10 cellular contexts compared by ENCODE assay signal in the genomic region with DNA sequence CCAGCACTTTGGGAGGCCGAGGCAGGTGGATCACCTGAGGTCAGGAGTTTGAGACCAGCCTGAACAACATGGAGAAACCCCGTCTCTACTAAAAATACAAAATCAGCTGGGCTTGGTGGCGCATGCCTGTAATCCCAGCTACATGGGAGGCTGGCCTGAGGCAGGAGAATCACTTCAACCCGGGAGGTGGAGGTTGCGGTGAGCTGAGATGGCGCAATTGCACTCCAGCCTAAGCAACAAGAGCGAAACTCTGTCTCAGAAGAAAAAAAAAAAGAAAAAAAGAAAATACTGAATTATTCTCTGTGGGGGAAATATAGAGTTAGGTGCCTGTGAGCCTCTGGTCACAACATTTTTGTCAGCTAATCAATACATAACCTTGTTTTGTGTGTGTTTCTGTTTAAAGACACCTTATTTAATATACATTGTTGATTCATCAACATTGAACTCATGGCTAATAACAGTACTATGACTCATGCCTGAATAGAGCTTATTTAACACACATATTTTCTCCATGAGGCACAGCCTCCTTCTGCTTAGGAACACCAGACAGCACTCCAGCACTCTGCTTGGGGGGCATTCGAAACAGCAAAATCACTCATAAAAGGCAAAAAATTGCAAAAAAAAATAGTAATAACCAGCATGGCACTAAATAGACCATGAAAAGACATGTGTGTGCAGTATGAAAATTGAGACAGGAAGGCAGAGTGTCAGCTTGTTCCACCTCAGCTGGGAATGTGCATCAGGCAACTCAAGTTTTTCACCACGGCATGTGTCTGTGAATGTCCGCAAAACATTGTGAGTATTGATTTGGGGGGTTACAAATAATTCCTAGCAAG. TPM values are rescaled to one million over a fixed set of nuclear protein-coding genes. Genes with fewer than 3 reads are reported as not detected.
A peak's percentile ranks its signal among the peaks of the same experiment; 100 is the strongest.
DNase-seq lines count a peak whose midpoint lies in the region; ATAC-seq lines count a peak whose summit lies in the region.
"Had no signal": no experiment of that assay in that cellular context is flagged by ENCODE, and none has a peak within 500 bp of the region (broad histone marks: within the 10 kb centered on the region; RNA-seq: fewer than 3 reads in every experiment).

A gene (plus strand): TSS at position 519 of the 836 bp plus-strand sequence. CDS start 214 bp downstream, at position 733.

- no peak within 1 kb of the TSS for H3K4me3 Mint-ChIP-seq in naive thymus-derived CD4-positive, alpha-beta T cell
- H3K4me3 Mint-ChIP-seq in T-helper 2 cell treated with Interferon-gamma antibody and Interleukin-4, amounts not matched to agents 5 μg/mL and 100 μg/mL, for 36 hours: no peak within 1 kb of the TSS

- no peaks in the 10 kb centered on the region for H3K27me3 ChIP-seq in naive thymus-derived CD4-positive, alpha-beta T cell (ENCODE audit: control insufficient read depth in 2 of 2, insufficient read depth in 2 of 2, low read length in 2 of 2)
- H3K27me3 ChIP-seq: Peyer's patch had no signal

- peak; percentile 56 for ATAC-seq in naive thymus-derived CD4-positive, alpha-beta T cell
- ATAC-seq in GM21381 (IDR thresholded peaks at IDR 0.05; ENCODE audit: unreplicated experiment): no peak

- POLR2A ChIA-PET in naive thymus-derived CD4-positive, alpha-beta T cell (lab: Charles Lee): interaction anchor here (0.6 kb wide), 1 partner anchor 676 kb away, joined by 3 read pairs; no protein-coding TSS in a partner anchor

- peaks cover 0 to 5% (median 0%) of the 10 kb centered on the region in 11 donors for H3K9me3 Mint-ChIP-seq in naive thymus-derived CD4-positive, alpha-beta T cell
- no peaks in the 10 kb centered on the region for H3K9me3 Mint-ChIP-seq in T-helper 2 cell treated with Interferon-gamma antibody and Interleukin-4, amounts not matched to agents 5 μg/mL and 100 μg/mL, for 36 hours

- no peak within 1 kb of the TSS for H3K4me3 ChIP-seq in naive thymus-derived CD4-positive, alpha-beta T cell (ENCODE audit: low read length)
- H3K4me3 ChIP-seq: Peyer's patch had no signal

- no peak within 1 kb of the TSS for H3K27ac Mint-ChIP-seq in naive thymus-derived CD4-positive, alpha-beta T cell
- no peak within 1 kb of the TSS for H3K27ac Mint-ChIP-seq in T-helper 2 cell treated with Interferon-gamma antibody and Interleukin-4, amounts not matched to agents 5 μg/mL and 100 μg/mL, for 36 hours

- no peak within 1 kb of the TSS for H3K27ac ChIP-seq in naive thymus-derived CD4-positive, alpha-beta T cell (ENCODE audit: low read depth, low read length)
- H3K27ac ChIP-seq: Peyer's patch had no signal

- peaks cover 0 to 5% (median 0%) of the 10 kb centered on the region in 5 donors for H3K36me3 Mint-ChIP-seq in naive thymus-derived CD4-positive, alpha-beta T cell
- H3K36me3 Mint-ChIP-seq in T-helper 2 cell treated with Interferon-gamma antibody and Interleukin-4, amounts not matched to agents 5 μg/mL and 100 μg/mL, for 36 hours (ENCODE audit: low read depth): peaks cover 2% of the 10 kb centered on the region

- CTCF ChIA-PET in naive thymus-derived CD4-positive, alpha-beta T cell (lab: Charles Lee): no interaction called here

- no peaks in the 10 kb centered on the region for H3K9me3 ChIP-seq in naive thymus-derived CD4-positive, alpha-beta T cell (ENCODE audit: control insufficient read depth in 2 of 3, low read length in 3 of 3)
- H3K9me3 ChIP-seq: Peyer's patch had no signal

- peaks cover 9 to 53% (median 11%) of the 10 kb centered on the region in 7 donors for H3K4me1 Mint-ChIP-seq in naive thymus-derived CD4-positive, alpha-beta T cell
- H3K4me1 Mint-ChIP-seq in T-helper 2 cell treated with Interferon-gamma antibody and Interleukin-4, amounts not matched to agents 5 μg/mL and 100 μg/mL, for 36 hours (ENCODE audit: low read depth): peaks cover 40% of the 10 kb centered on the region

- intact Hi-C loops in naive thymus-derived CD4-positive, alpha-beta T cell (cut with micrococcal nuclease): no loop called here

- no peaks in the 10 kb centered on the region for H3K36me3 ChIP-seq in naive thymus-derived CD4-positive, alpha-beta T cell (ENCODE audit: control insufficient read depth in 2 of 3, insufficient read depth in 3 of 3, low read length in 3 of 3)
- H3K36me3 ChIP-seq: Peyer's patch had no signal

- peaks cover 0 to 5% (median 4%) of the 10 kb centered on the region in 5 donors for H3K27me3 Mint-ChIP-seq in naive thymus-derived CD4-positive, alpha-beta T cell
- H3K27me3 Mint-ChIP-seq in T-helper 2 cell treated with Interferon-gamma antibody and Interleukin-4, amounts not matched to agents 5 μg/mL and 100 μg/mL, for 36 hours (ENCODE audit: low read depth): no peaks in the 10 kb centered on the region

- peaks cover 4 to 8% of the 10 kb centered on the region in 2 donors for H3K4me1 ChIP-seq in naive thymus-derived CD4-positive, alpha-beta T cell (ENCODE audit: control insufficient read depth in 2 of 2, insufficient read depth in 2 of 2, low read length in 2 of 2)
- H3K4me1 ChIP-seq: Peyer's patch had no signal

- DNase-seq in CD1c-positive myeloid dendritic cell (ENCODE audit: extremely low spot score): peak; percentile 11
- DNase-seq in M059J (ENCODE audit: low read depth): peak; percentile 75
- peak; percentile 80 for DNase-seq in astrocyte of the hippocampus (ENCODE audit: low read depth, low spot score)
- no peak for DNase-seq in naive thymus-derived CD4-positive, alpha-beta T cell
- DNase-seq in stimulated activated CD4-positive, alpha-beta T cell treated with anti-CD3 and anti-CD28 coated beads, Interleukin-4, amount 100 ng/mL, for 4 hours: no peak
- no peak for DNase-seq in T-helper 2 cell treated with Interferon-gamma antibody and Interleukin-4, amounts not matched to agents 5 μg/mL and 100 μg/mL, for 36 hours (ENCODE audit: low spot score)
- no peak for DNase-seq in NCI-H146 (lab: John Stamatoyannopoulos, UW)
- DNase-seq: mesendoderm, Peyer's patch had no signal

RNA-seq across cellular contexts. Expression of the gene that starts here (rescaled TPM):
- total RNA-seq in M059J (2014; rRNA removed; shearing (Covaris generic)): 0.10 and 0.27 TPM in 2 replicates
- 1 to 10 TPM in 1 of 5 experiments, under 1 TPM in 1, not detected in 3; 0.39 to 1.5 TPM for total RNA-seq in naive thymus-derived CD4-positive, alpha-beta T cell
- not detected for polyA plus RNA-seq in naive thymus-derived CD4-positive, alpha-beta T cell
- total RNA-seq: Peyer's patch had no signal

Comparison
In these comparisons a context has a peak if more than half of its experiments do, and no peak if none do; other contexts are left out.
1. Peak in DNase-seq in M059J; RNA of the gene not detected or under 1 TPM.
2. DNase-seq: peak in CD1c-positive myeloid dendritic cell (single experiment) and astrocyte of the hippocampus (single experiment); none in naive thymus-derived CD4-positive, alpha-beta T cell (0 of 9), stimulated activated CD4-positive, alpha-beta T cell treated with anti-CD3 and anti-CD28 coated beads, Interleukin-4, amount 100 ng/mL, for 4 hours (0 of 2), T-helper 2 cell treated with Interferon-gamma antibody and Interleukin-4, amounts not matched to agents 5 μg/mL and 100 μg/mL, for 36 hours (single experiment) and NCI-H146 (single experiment).